Comparison of ENCODE assay signal across 1 cellular context in the genomic region with DNA sequence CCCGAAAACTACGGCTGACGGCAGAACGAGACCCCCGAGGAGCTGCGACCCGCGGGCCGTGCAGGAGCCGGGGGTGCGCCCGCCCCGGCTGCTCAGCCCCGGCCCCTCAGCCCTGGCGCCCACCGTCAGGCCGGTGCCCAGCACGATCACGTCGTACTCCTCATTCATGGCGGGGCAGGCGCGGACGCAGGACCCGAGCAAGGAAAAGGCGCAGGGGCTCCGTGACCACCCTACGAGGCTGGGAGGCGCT.
TF ChIP-seq lines count a peak whose summit lies in the region.

No MANE protein-coding gene starts in this region.

TF ChIP-seq in HepG2, 621 proteins besides CTCF, POLR2A, EP300 and RAD21 (continued from another document and continues in another):
- TF ChIP-seq DMAP1 (CRISPR knock-in tag; IDR thresholded peaks at IDR 0.05), result no peak
- TF ChIP-seq YEATS4 (CRISPR knock-in tag; IDR thresholded peaks at IDR 0.05; ENCODE audit: borderline replicate concordance), result peak; percentile 29; the same call in 1 of the 2 replicates
- TF ChIP-seq, protein P1, sequence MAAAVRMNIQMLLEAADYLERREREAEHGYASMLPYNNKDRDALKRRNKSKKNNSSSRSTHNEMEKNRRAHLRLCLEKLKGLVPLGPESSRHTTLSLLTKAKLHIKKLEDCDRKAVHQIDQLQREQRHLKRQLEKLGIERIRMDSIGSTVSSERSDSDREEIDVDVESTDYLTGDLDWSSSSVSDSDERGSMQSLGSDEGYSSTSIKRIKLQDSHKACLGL (CRISPR knock-in tag; IDR thresholded peaks at IDR 0.05), result peak; percentile 17
- TF ChIP-seq, protein P2, sequence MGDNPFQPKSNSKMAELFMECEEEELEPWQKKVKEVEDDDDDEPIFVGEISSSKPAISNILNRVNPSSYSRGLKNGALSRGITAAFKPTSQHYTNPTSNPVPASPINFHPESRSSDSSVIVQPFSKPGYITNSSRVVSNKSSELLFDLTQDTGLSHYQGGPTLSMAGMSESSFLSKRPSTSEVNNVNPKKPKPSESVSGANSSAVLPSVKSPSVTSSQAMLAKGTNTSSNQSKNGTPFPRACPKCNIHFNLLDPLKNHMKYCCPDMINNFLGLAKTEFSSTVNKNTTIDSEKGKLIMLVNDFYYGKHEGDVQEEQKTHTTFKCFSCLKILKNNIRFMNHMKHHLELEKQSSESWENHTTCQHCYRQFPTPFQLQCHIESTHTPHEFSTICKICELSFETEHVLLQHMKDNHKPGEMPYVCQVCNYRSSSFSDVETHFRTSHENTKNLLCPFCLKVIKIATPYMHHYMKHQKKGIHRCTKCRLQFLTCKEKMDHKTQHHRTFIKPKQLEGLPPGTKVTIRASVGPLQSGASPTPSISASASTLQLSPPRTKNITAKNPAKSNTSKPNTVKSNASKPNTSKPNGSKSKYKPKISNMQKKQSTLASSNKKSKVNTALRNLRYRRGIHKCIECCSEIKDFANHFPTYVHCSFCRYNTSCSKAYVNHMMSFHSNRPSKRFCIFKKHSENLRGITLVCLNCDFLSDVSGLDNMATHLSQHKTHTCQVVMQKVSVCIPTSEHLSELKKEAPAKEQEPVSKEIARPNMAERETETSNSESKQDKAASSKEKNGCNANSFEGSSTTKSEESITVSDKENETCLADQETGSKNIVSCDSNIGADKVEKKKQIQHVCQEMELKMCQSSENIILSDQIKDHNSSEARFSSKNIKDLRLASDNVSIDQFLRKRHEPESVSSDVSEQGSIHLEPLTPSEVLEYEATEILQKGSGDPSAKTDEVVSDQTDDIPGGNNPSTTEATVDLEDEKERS (CRISPR knock-in tag; IDR thresholded peaks at IDR 0.05), result no peak
- no peak for TF ChIP-seq NFKBIZ (CRISPR knock-in tag; IDR thresholded peaks at IDR 0.05)
- TF ChIP-seq ZNF17 (CRISPR knock-in tag; IDR thresholded peaks at IDR 0.05), result no peak
- no peak for TF ChIP-seq ZNF607 (CRISPR knock-in tag; IDR thresholded peaks at IDR 0.05; ENCODE audit: borderline replicate concordance)
- TF ChIP-seq ZNF605 (CRISPR knock-in tag; IDR thresholded peaks at IDR 0.05), result no peak
- TF ChIP-seq, protein P3, sequence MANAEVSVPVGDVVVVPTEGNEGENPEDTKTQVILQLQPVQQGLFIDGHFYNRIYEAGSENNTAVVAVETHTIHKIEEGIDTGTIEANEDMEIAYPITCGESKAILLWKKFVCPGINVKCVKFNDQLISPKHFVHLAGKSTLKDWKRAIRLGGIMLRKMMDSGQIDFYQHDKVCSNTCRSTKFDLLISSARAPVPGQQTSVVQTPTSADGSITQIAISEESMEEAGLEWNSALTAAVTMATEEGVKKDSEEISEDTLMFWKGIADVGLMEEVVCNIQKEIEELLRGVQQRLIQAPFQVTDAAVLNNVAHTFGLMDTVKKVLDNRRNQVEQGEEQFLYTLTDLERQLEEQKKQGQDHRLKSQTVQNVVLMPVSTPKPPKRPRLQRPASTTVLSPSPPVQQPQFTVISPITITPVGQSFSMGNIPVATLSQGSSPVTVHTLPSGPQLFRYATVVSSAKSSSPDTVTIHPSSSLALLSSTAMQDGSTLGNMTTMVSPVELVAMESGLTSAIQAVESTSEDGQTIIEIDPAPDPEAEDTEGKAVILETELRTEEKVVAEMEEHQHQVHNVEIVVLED (CRISPR knock-in tag; IDR thresholded peaks at IDR 0.05; ENCODE audit: borderline replicate concordance), result no peak
- TF ChIP-seq ARNT (IDR thresholded peaks at IDR 0.05), result no peak
- peak; percentile 44; the same call in 1 of the 2 replicates for TF ChIP-seq KDM2A (CRISPR knock-in tag; IDR thresholded peaks at IDR 0.05; ENCODE audit: borderline replicate concordance, low read depth)
- no peak for TF ChIP-seq GATAD1 (CRISPR knock-in tag; IDR thresholded peaks at IDR 0.05)
- TF ChIP-seq ETV6 (CRISPR knock-in tag; conservative IDR thresholded peaks at IDR 0.05), result no peak
- TF ChIP-seq, protein P4, sequence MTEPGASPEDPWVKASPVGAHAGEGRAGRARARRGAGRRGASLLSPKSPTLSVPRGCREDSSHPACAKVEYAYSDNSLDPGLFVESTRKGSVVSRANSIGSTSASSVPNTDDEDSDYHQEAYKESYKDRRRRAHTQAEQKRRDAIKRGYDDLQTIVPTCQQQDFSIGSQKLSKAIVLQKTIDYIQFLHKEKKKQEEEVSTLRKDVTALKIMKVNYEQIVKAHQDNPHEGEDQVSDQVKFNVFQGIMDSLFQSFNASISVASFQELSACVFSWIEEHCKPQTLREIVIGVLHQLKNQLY (CRISPR knock-in tag; IDR thresholded peaks at IDR 0.05), result no peak
- TF ChIP-seq CBFB (CRISPR knock-in tag; IDR thresholded peaks at IDR 0.05), result no peak
- no peak for TF ChIP-seq CEBPG (CRISPR knock-in tag; IDR thresholded peaks at IDR 0.05)
- no peak for TF ChIP-seq ZNF850 (CRISPR knock-in tag; conservative IDR thresholded peaks at IDR 0.05)
- no peak for TF ChIP-seq ZFP1 (CRISPR knock-in tag; IDR thresholded peaks at IDR 0.05)
- TF ChIP-seq ZFX (CRISPR knock-in tag; IDR thresholded peaks at IDR 0.05; ENCODE audit: low read depth), result peak; percentile 78
- TF ChIP-seq LCORL (IDR thresholded peaks at IDR 0.05), result no peak
- peak; percentile 4; the same call in 1 of the 2 replicates for TF ChIP-seq LCORL (CRISPR knock-in tag; IDR thresholded peaks at IDR 0.05)
- TF ChIP-seq, protein P5, sequence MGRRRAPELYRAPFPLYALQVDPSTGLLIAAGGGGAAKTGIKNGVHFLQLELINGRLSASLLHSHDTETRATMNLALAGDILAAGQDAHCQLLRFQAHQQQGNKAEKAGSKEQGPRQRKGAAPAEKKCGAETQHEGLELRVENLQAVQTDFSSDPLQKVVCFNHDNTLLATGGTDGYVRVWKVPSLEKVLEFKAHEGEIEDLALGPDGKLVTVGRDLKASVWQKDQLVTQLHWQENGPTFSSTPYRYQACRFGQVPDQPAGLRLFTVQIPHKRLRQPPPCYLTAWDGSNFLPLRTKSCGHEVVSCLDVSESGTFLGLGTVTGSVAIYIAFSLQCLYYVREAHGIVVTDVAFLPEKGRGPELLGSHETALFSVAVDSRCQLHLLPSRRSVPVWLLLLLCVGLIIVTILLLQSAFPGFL (CRISPR knock-in tag; IDR thresholded peaks at IDR 0.05), result no peak
- no peak for TF ChIP-seq FOXA3 (CRISPR knock-in tag; IDR thresholded peaks at IDR 0.05)
- TF ChIP-seq SALL1 (CRISPR knock-in tag; IDR thresholded peaks at IDR 0.05), result no peak
- TF ChIP-seq, protein P6, sequence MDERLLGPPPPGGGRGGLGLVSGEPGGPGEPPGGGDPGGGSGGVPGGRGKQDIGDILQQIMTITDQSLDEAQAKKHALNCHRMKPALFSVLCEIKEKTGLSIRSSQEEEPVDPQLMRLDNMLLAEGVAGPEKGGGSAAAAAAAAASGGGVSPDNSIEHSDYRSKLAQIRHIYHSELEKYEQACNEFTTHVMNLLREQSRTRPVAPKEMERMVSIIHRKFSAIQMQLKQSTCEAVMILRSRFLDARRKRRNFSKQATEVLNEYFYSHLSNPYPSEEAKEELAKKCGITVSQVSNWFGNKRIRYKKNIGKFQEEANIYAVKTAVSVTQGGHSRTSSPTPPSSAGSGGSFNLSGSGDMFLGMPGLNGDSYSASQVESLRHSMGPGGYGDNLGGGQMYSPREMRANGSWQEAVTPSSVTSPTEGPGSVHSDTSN (CRISPR knock-in tag; IDR thresholded peaks at IDR 0.05), result no peak
- TF ChIP-seq, protein P7, sequence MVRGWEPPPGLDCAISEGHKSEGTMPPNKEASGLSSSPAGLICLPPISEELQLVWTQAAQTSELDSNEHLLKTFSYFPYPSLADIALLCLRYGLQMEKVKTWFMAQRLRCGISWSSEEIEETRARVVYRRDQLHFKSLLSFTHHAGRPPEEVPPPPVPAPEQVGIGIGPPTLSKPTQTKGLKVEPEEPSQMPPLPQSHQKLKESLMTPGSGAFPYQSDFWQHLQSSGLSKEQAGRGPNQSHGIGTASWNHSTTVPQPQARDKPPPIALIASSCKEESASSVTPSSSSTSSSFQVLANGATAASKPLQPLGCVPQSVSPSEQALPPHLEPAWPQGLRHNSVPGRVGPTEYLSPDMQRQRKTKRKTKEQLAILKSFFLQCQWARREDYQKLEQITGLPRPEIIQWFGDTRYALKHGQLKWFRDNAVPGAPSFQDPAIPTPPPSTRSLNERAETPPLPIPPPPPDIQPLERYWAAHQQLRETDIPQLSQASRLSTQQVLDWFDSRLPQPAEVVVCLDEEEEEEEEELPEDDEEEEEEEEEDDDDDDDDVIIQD (CRISPR knock-in tag; IDR thresholded peaks at IDR 0.05; ENCODE audit: low read depth), result no peak
- TF ChIP-seq AGO2 (optimal IDR thresholded peaks at IDR 0.05; ENCODE audit: low read depth, low read length), result peak; percentile 97
- TF ChIP-seq, protein P8, sequence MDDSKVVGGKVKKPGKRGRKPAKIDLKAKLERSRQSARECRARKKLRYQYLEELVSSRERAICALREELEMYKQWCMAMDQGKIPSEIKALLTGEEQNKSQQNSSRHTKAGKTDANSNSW (CRISPR knock-in tag; IDR thresholded peaks at IDR 0.05; ENCODE audit: borderline replicate concordance), result no peak; the same call in 1 of the 2 replicates
- TF ChIP-seq, protein P9, sequence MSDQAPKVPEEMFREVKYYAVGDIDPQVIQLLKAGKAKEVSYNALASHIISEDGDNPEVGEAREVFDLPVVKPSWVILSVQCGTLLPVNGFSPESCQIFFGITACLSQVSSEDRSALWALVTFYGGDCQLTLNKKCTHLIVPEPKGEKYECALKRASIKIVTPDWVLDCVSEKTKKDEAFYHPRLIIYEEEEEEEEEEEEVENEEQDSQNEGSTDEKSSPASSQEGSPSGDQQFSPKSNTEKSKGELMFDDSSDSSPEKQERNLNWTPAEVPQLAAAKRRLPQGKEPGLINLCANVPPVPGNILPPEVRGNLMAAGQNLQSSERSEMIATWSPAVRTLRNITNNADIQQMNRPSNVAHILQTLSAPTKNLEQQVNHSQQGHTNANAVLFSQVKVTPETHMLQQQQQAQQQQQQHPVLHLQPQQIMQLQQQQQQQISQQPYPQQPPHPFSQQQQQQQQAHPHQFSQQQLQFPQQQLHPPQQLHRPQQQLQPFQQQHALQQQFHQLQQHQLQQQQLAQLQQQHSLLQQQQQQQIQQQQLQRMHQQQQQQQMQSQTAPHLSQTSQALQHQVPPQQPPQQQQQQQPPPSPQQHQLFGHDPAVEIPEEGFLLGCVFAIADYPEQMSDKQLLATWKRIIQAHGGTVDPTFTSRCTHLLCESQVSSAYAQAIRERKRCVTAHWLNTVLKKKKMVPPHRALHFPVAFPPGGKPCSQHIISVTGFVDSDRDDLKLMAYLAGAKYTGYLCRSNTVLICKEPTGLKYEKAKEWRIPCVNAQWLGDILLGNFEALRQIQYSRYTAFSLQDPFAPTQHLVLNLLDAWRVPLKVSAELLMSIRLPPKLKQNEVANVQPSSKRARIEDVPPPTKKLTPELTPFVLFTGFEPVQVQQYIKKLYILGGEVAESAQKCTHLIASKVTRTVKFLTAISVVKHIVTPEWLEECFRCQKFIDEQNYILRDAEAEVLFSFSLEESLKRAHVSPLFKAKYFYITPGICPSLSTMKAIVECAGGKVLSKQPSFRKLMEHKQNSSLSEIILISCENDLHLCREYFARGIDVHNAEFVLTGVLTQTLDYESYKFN (CRISPR knock-in tag; conservative IDR thresholded peaks at IDR 0.05), result no peak
- TF ChIP-seq, protein P10, sequence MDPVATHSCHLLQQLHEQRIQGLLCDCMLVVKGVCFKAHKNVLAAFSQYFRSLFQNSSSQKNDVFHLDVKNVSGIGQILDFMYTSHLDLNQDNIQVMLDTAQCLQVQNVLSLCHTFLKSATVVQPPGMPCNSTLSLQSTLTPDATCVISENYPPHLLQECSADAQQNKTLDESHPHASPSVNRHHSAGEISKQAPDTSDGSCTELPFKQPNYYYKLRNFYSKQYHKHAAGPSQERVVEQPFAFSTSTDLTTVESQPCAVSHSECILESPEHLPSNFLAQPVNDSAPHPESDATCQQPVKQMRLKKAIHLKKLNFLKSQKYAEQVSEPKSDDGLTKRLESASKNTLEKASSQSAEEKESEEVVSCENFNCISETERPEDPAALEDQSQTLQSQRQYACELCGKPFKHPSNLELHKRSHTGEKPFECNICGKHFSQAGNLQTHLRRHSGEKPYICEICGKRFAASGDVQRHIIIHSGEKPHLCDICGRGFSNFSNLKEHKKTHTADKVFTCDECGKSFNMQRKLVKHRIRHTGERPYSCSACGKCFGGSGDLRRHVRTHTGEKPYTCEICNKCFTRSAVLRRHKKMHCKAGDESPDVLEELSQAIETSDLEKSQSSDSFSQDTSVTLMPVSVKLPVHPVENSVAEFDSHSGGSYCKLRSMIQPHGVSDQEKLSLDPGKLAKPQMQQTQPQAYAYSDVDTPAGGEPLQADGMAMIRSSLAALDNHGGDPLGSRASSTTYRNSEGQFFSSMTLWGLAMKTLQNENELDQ (CRISPR knock-in tag; IDR thresholded peaks at IDR 0.05; ENCODE audit: borderline replicate concordance), result 0 out of 2 replicates have a peak, but pooled peaks have one; percentile 30
- 0 out of 2 replicates have a peak, but pooled peaks have one; percentile 5 for TF ChIP-seq ZNF12 (CRISPR knock-in tag; IDR thresholded peaks at IDR 0.05)
- no peak for TF ChIP-seq SNAPC2 (CRISPR knock-in tag; IDR thresholded peaks at IDR 0.05)
- no peak for TF ChIP-seq NCOA1 (CRISPR knock-in tag; IDR thresholded peaks at IDR 0.05)
- TF ChIP-seq ZNF484 (CRISPR knock-in tag; IDR thresholded peaks at IDR 0.05; ENCODE audit: borderline replicate concordance, low read depth), result no peak
- TF ChIP-seq KLF11 (CRISPR knock-in tag; IDR thresholded peaks at IDR 0.05), result no peak
- TF ChIP-seq, protein P11, sequence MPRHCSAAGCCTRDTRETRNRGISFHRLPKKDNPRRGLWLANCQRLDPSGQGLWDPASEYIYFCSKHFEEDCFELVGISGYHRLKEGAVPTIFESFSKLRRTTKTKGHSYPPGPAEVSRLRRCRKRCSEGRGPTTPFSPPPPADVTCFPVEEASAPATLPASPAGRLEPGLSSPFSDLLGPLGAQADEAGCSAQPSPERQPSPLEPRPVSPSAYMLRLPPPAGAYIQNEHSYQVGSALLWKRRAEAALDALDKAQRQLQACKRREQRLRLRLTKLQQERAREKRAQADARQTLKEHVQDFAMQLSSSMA (CRISPR knock-in tag; IDR thresholded peaks at IDR 0.05), result no peak
- TF ChIP-seq ZNF232 (CRISPR knock-in tag; IDR thresholded peaks at IDR 0.05; ENCODE audit: borderline replicate concordance), result no peak
- no peak for TF ChIP-seq NPAS2 (CRISPR knock-in tag; IDR thresholded peaks at IDR 0.05; ENCODE audit: borderline replicate concordance)
- no peak; the same call in 1 of the 2 replicates for TF ChIP-seq ZNF674 (CRISPR knock-in tag; IDR thresholded peaks at IDR 0.05; ENCODE audit: low read depth)
- no peak for TF ChIP-seq ZSCAN21 (CRISPR knock-in tag; IDR thresholded peaks at IDR 0.05; ENCODE audit: borderline replicate concordance)
- TF ChIP-seq ZNF562 (CRISPR knock-in tag; IDR thresholded peaks at IDR 0.05; ENCODE audit: borderline replicate concordance), result no peak
